8 cellular contexts compared by ENCODE assay signal in the genomic region with DNA sequence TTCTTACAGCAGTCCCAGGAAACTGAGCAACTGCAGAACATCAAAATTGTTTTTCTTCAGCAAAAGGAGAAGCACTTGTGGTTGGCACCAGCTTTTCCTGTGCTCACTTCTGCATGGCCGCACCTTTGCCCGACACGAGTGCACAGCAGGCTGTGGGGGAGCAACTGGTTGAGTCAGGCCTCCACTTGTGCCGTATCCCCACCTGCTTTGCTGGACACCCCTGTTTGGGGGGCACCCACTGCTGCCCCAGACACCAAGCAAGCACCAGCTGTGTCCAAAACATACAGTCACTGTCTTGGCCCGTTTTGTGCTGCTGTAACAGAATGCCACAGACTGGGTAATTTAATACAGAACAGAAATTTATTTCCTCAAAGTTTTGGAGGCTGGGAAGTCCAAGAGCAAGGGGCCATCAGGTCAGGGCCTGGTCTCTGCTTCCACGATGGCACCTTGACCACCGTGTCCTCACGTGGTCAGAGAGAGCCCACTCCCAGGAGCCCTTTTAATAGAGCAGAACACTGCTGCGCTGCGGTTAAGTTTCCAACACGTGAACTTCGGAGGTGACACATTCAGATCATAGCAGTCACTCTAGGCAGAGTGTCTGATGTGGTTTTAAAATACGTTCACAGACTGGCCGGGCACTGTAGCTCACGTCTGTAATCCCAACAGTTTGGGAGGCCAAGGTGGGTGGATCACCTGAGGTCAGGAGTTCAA. TPM values are rescaled to one million over a fixed set of nuclear protein-coding genes. Genes with fewer than 3 reads are reported as not detected.
DNase-seq lines count a peak whose midpoint lies in the region; ATAC-seq, FAIRE-seq and TF ChIP-seq lines count a peak whose summit lies in the region.

No MANE protein-coding gene starts in this region.

- intact Hi-C loops in OCI-LY7 (cut with micrococcal nuclease; ENCODE audit: unreplicated experiment), result no loop called here
- intact Hi-C loops in activated T-helper 1 cell treated with anti-CD3 and anti-CD28 coated beads, Interleukin-12 subunit alpha, Interleukin-12 subunit beta, Interleukin-2, Interleukin-4 antibody, amounts not matched to agents 30 ng/mL and 10 ng/mL and 1 ng/mL, durations not matched to agents 14 hours and 24 hours and 36 hours (cut with micrococcal nuclease), result loop anchor here (1.0 to 5.0 kb wide), 2 partner anchors 8 to 97 kb away; a partner anchor contains a TSS

- H3K4me3 Mint-ChIP-seq in activated T-helper 1 cell treated with anti-CD3 and anti-CD28 coated beads, Interleukin-12 subunit alpha, Interleukin-12 subunit beta, Interleukin-2, Interleukin-4 antibody, amounts not matched to agents 30 ng/mL and 10 ng/mL and 1 ng/mL, durations not matched to agents 14 hours and 24 hours and 36 hours, result peak overlapping the region; percentile 45

- CTCF ChIA-PET in OCI-LY7 (lab: Charles Lee; ENCODE audit: unreplicated experiment), result no interaction called here

- no peaks in the 10 kb centered on the region for H3K9me3 Mint-ChIP-seq in activated T-helper 1 cell treated with anti-CD3 and anti-CD28 coated beads, Interleukin-12 subunit alpha, Interleukin-12 subunit beta, Interleukin-2, Interleukin-4 antibody, amounts not matched to agents 30 ng/mL and 10 ng/mL and 1 ng/mL, durations not matched to agents 14 hours and 24 hours and 36 hours

- H3K4me3 ChIP-seq in OCI-LY7 (ENCODE audit: low read depth, low read length, poor library complexity, severe bottlenecking), result no peak overlapping the region

- no peaks in the 10 kb centered on the region for H3K9me2 ChIP-seq in OCI-LY7 (ENCODE audit: insufficient read depth, low read length)

- H3K27ac ChIP-seq in OCI-LY7 (ENCODE audit: low read depth, low read length, poor library complexity, severe bottlenecking), result peak overlapping the region; percentile 55

- H3K9me3 ChIP-seq in OCI-LY7 (ENCODE audit: low read length), result no peaks in the 10 kb centered on the region

- H3K36me3 Mint-ChIP-seq in activated T-helper 1 cell treated with anti-CD3 and anti-CD28 coated beads, Interleukin-12 subunit alpha, Interleukin-12 subunit beta, Interleukin-2, Interleukin-4 antibody, amounts not matched to agents 30 ng/mL and 10 ng/mL and 1 ng/mL, durations not matched to agents 14 hours and 24 hours and 36 hours (ENCODE audit: low read depth), result peaks cover 8% of the 10 kb centered on the region

- POLR2A ChIA-PET in OCI-LY7 (lab: Charles Lee), result no interaction called here

- no peaks in the 10 kb centered on the region for H3K36me3 ChIP-seq in OCI-LY7 (ENCODE audit: insufficient read depth, low read length)

- H3K4me2 ChIP-seq in OCI-LY7 (ENCODE audit: low read length), result peak overlapping the region; percentile 52; the same call in 1 of the 2 replicates

- no TSS peak for BruUV-seq in OCI-LY7 (replicated peaks; lab: Mats Ljungman, UMichigan)

- peak overlapping the region; percentile 87 for H3K27ac Mint-ChIP-seq in activated T-helper 1 cell treated with anti-CD3 and anti-CD28 coated beads, Interleukin-12 subunit alpha, Interleukin-12 subunit beta, Interleukin-2, Interleukin-4 antibody, amounts not matched to agents 30 ng/mL and 10 ng/mL and 1 ng/mL, durations not matched to agents 14 hours and 24 hours and 36 hours

- H3K79me2 ChIP-seq in OCI-LY7 (ENCODE audit: insufficient read depth, low read depth, low read length), result no peaks in the 10 kb centered on the region

- TF ChIP-seq CTCF in OCI-LY7 (conservative IDR thresholded peaks at IDR 0.05; ENCODE audit: low read length) (no peak), D721Med (IDR thresholded peaks at IDR 0.05; ENCODE audit: insufficient read depth, missing control alignments) (no peak), GM20000 (IDR thresholded peaks at IDR 0.05; ENCODE audit: extremely low read depth, missing control alignments) (no peak)

- peaks cover 2% of the 10 kb centered on the region for H3K27me3 Mint-ChIP-seq in activated T-helper 1 cell treated with anti-CD3 and anti-CD28 coated beads, Interleukin-12 subunit alpha, Interleukin-12 subunit beta, Interleukin-2, Interleukin-4 antibody, amounts not matched to agents 30 ng/mL and 10 ng/mL and 1 ng/mL, durations not matched to agents 14 hours and 24 hours and 36 hours (ENCODE audit: insufficient read depth)

- H2AFZ ChIP-seq in OCI-LY7 (ENCODE audit: low read length), result peak overlapping the region; percentile 88

- FAIRE-seq in D721Med (lab: Jason Lieb, UNC), result no peak

- peak; percentile 45 for ATAC-seq in GM18519 (IDR thresholded peaks at IDR 0.05; ENCODE audit: low FRiP score, unreplicated experiment)

- peaks cover 33% of the 10 kb centered on the region for H3K4me1 Mint-ChIP-seq in activated T-helper 1 cell treated with anti-CD3 and anti-CD28 coated beads, Interleukin-12 subunit alpha, Interleukin-12 subunit beta, Interleukin-2, Interleukin-4 antibody, amounts not matched to agents 30 ng/mL and 10 ng/mL and 1 ng/mL, durations not matched to agents 14 hours and 24 hours and 36 hours (ENCODE audit: low read depth)

- peaks cover 32% of the 10 kb centered on the region for H3K4me1 ChIP-seq in OCI-LY7 (ENCODE audit: insufficient read depth, low read length, poor library complexity, severe bottlenecking)

- no peaks in the 10 kb centered on the region for H4K20me1 ChIP-seq in OCI-LY7 (ENCODE audit: insufficient read depth, low read length)

- peak; percentile 61 for DNase-seq in OCI-LY7 (ENCODE audit: low spot score)
- DNase-seq in activated T-helper 1 cell treated with anti-CD3 and anti-CD28 coated beads, Interleukin-12 subunit alpha, Interleukin-12 subunit beta, Interleukin-2, Interleukin-4 antibody, amounts not matched to agents 30 ng/mL and 10 ng/mL and 1 ng/mL, durations not matched to agents 14 hours and 24 hours and 36 hours (ENCODE audit: low spot score), result peak; percentile 69
- DNase-seq in stimulated activated CD4-positive, alpha-beta T cell treated with anti-CD3 and anti-CD28 coated beads, Interleukin-12 subunit alpha, Interleukin-12 subunit beta, amount 100 ng/mL, for 4 hours, result peak; percentile 54
- DNase-seq in EL, result no peak
- DNase-seq in D721Med (ENCODE audit: insufficient read length, low spot score), result no peak
- DNase-seq in NCI-H1694 treated with DMSO at 0.1 percent for 48 hours (lab: John Stamatoyannopoulos, UW), result no peak
- no peak for DNase-seq in GM20000 (ENCODE audit: low spot score)

RNA-seq across cellular contexts. Expression of a gene that starts 8.7 kb away (rescaled TPM):
- total RNA-seq in OCI-LY7 (2014; rRNA removed; shearing (Covaris generic)), result 14.3 and 15.6 TPM in 2 replicates
- total RNA-seq in OCI-LY7 (2022), result 15.0 and 15.6 TPM in 2 replicates
- total RNA-seq in activated T-helper 1 cell treated with anti-CD3 and anti-CD28 coated beads, Interleukin-12 subunit alpha, Interleukin-12 subunit beta, Interleukin-2, Interleukin-4 antibody, amounts not matched to agents 30 ng/mL and 10 ng/mL and 1 ng/mL, durations not matched to agents 14 hours and 24 hours and 36 hours, result 13.4 and 13.7 TPM in 2 replicates

RNA-seq across cellular contexts. Expression of a gene that starts 17.6 kb away (rescaled TPM):
- 4.0 and 6.7 TPM in 2 replicates for total RNA-seq in OCI-LY7 (2014; rRNA removed; shearing (Covaris generic))
- total RNA-seq in OCI-LY7 (2022), result 6.7 and 7.5 TPM in 2 replicates
- total RNA-seq in activated T-helper 1 cell treated with anti-CD3 and anti-CD28 coated beads, Interleukin-12 subunit alpha, Interleukin-12 subunit beta, Interleukin-2, Interleukin-4 antibody, amounts not matched to agents 30 ng/mL and 10 ng/mL and 1 ng/mL, durations not matched to agents 14 hours and 24 hours and 36 hours, result 5.3 and 5.5 TPM in 2 replicates

RNA-seq across cellular contexts. Expression of a gene that starts 22.5 kb away (rescaled TPM):
- total RNA-seq in OCI-LY7 (2014; rRNA removed; shearing (Covaris generic)), result 20.0 and 22.5 TPM in 2 replicates
- 47.2 and 55.0 TPM in 2 replicates for total RNA-seq in OCI-LY7 (2022)
- total RNA-seq in activated T-helper 1 cell treated with anti-CD3 and anti-CD28 coated beads, Interleukin-12 subunit alpha, Interleukin-12 subunit beta, Interleukin-2, Interleukin-4 antibody, amounts not matched to agents 30 ng/mL and 10 ng/mL and 1 ng/mL, durations not matched to agents 14 hours and 24 hours and 36 hours, result 54.4 and 55.5 TPM in 2 replicates

Comparison
In these comparisons a context has a peak if more than half of its experiments do, and no peak if none do; other contexts are left out.
1. DNase-seq: peak in OCI-LY7 (single experiment), activated T-helper 1 cell treated with anti-CD3 and anti-CD28 coated beads, Interleukin-12 subunit alpha, Interleukin-12 subunit beta, Interleukin-2, Interleukin-4 antibody, amounts not matched to agents 30 ng/mL and 10 ng/mL and 1 ng/mL, durations not matched to agents 14 hours and 24 hours and 36 hours (single experiment) and stimulated activated CD4-positive, alpha-beta T cell treated with anti-CD3 and anti-CD28 coated beads, Interleukin-12 subunit alpha, Interleukin-12 subunit beta, amount 100 ng/mL, for 4 hours (single experiment); none in EL (single experiment), D721Med (single experiment), NCI-H1694 treated with DMSO at 0.1 percent for 48 hours (single experiment) and GM20000 (single experiment).